ENCODE assay signal across 14 cellular contexts in genomic region chr6:12114055-12114503, GRCh38.
A peak's percentile ranks its signal among the peaks of the same experiment; 100 is the strongest.
DNase-seq lines count a peak whose midpoint lies in the region; ATAC-seq and TF ChIP-seq lines count a peak whose summit lies in the region.
"Had no signal": no experiment of that assay in that cellular context is flagged by ENCODE, and none has a peak within 500 bp of the region (broad histone marks: within the 10 kb centered on the region; RNA-seq: fewer than 3 reads in every experiment).

No MANE protein-coding gene starts in this region.

- H4K20me1 ChIP-seq in Loucy (ENCODE audit: insufficient read depth, low read length, poor library complexity, severe bottlenecking) = no peaks in the 10 kb centered on the region

- CTCF ChIA-PET in naive thymus-derived CD4-positive, alpha-beta T cell (lab: Charles Lee) = interaction anchor here (0.7 kb wide), 1 partner anchor 417 kb away, joined by 3 read pairs; no protein-coding TSS in a partner anchor

- H3K4me1 Mint-ChIP-seq in T-helper 1 cell treated with Interleukin-12 subunit alpha and Interleukin-12 subunit beta and Interleukin-4 antibody, amounts not matched to agents 30 μg/mL and 1 μg/mL, for 36 hours (ENCODE audit: low read depth) = peaks cover 72% of the 10 kb centered on the region
- H3K4me1 Mint-ChIP-seq in naive thymus-derived CD4-positive, alpha-beta T cell = peaks cover 51 to 87% (median 77%) of the 10 kb centered on the region in 7 donors

- no peaks in the 10 kb centered on the region for H3K27me3 Mint-ChIP-seq in T-helper 1 cell treated with Interleukin-12 subunit alpha and Interleukin-12 subunit beta and Interleukin-4 antibody, amounts not matched to agents 30 μg/mL and 1 μg/mL, for 36 hours (ENCODE audit: low read depth)
- no peaks in the 10 kb centered on the region for H3K27me3 Mint-ChIP-seq in naive thymus-derived CD4-positive, alpha-beta T cell
- H3K27me3 Mint-ChIP-seq: effector memory CD8-positive, alpha-beta T cell had no signal

- peaks cover 10% of the 10 kb centered on the region for H3K9me3 Mint-ChIP-seq in T-helper 1 cell treated with Interleukin-12 subunit alpha and Interleukin-12 subunit beta and Interleukin-4 antibody, amounts not matched to agents 30 μg/mL and 1 μg/mL, for 36 hours
- H3K9me3 Mint-ChIP-seq in naive thymus-derived CD4-positive, alpha-beta T cell = peaks cover 4 to 24% (median 12%) of the 10 kb centered on the region in 11 donors
- H3K9me3 Mint-ChIP-seq: effector memory CD8-positive, alpha-beta T cell had no signal

- POLR2A ChIA-PET in naive thymus-derived CD4-positive, alpha-beta T cell (lab: Charles Lee) = interaction anchor here (3.0 kb wide), 1 partner anchor 10 kb away, joined by 10 read pairs; no protein-coding TSS in a partner anchor

- no peak overlapping the region for H3K27ac ChIP-seq in naive thymus-derived CD4-positive, alpha-beta T cell (ENCODE audit: low read depth, low read length)
- H3K27ac ChIP-seq: 22Rv1, gastroesophageal sphincter, thyroid gland had no signal

- intact Hi-C loops in naive thymus-derived CD4-positive, alpha-beta T cell (cut with micrococcal nuclease) = loop anchor here (2.0 to 5.0 kb wide), 2 partner anchors 13 to 33 kb away; no protein-coding TSS in a partner anchor

- peaks cover 9% of the 10 kb centered on the region for H3F3A ChIP-seq in Loucy (ENCODE audit: low read depth)

- H3K36me3 ChIP-seq in Loucy (ENCODE audit: insufficient read depth, low read length) = no peaks in the 10 kb centered on the region
- peaks cover 0 to 6% (median 0%) of the 10 kb centered on the region in 3 experiments for H3K36me3 ChIP-seq in naive thymus-derived CD4-positive, alpha-beta T cell (ENCODE audit: control insufficient read depth in 2 of 3, insufficient read depth in 3 of 3, low read length in 3 of 3)

- peaks cover 57% of the 10 kb centered on the region for H3K4me1 ChIP-seq in Loucy (ENCODE audit: insufficient read depth, low read length, poor library complexity, severe bottlenecking)
- peaks cover 15 to 45% of the 10 kb centered on the region in 2 donors for H3K4me1 ChIP-seq in naive thymus-derived CD4-positive, alpha-beta T cell (ENCODE audit: control insufficient read depth in 2 of 2, insufficient read depth in 2 of 2, low read length in 2 of 2)
- H3K4me1 ChIP-seq: gastroesophageal sphincter, thyroid gland had no signal

- H3K4me2 ChIP-seq in Loucy (ENCODE audit: low read depth, low read length, poor library complexity, severe bottlenecking) = peak overlapping the region; percentile 28

- no peak overlapping the region for H3K9ac ChIP-seq in Loucy (ENCODE audit: low read depth, low read length, poor library complexity, severe bottlenecking)

- no peak overlapping the region for H2AFZ ChIP-seq in Loucy (ENCODE audit: low read length)

- peak overlapping the region; percentile 59 for H3K4me3 Mint-ChIP-seq in T-helper 1 cell treated with Interleukin-12 subunit alpha and Interleukin-12 subunit beta and Interleukin-4 antibody, amounts not matched to agents 30 μg/mL and 1 μg/mL, for 36 hours
- peak overlapping the region; percentile 5 to 65 (median 26) for H3K4me3 Mint-ChIP-seq in naive thymus-derived CD4-positive, alpha-beta T cell
- H3K4me3 Mint-ChIP-seq: effector memory CD8-positive, alpha-beta T cell had no signal

- H3K27ac Mint-ChIP-seq in T-helper 1 cell treated with Interleukin-12 subunit alpha and Interleukin-12 subunit beta and Interleukin-4 antibody, amounts not matched to agents 30 μg/mL and 1 μg/mL, for 36 hours = peak overlapping the region; percentile 65
- peak overlapping the region; percentile 17 to 80 (median 69) for H3K27ac Mint-ChIP-seq in naive thymus-derived CD4-positive, alpha-beta T cell

- 0 out of 2 replicates have a peak, but pooled peaks cover 3% of the 10 kb centered on the region for H3K79me2 ChIP-seq in Loucy (ENCODE audit: insufficient read depth, low read length)

- no peak for ATAC-seq in naive thymus-derived CD4-positive, alpha-beta T cell
- ATAC-seq in HG02571 (IDR thresholded peaks at IDR 0.05; ENCODE audit: unreplicated experiment) = no peak
- ATAC-seq: effector memory CD8-positive, alpha-beta T cell; gastroesophageal sphincter had no signal

- no peaks in the 10 kb centered on the region for H3K9me2 ChIP-seq in Loucy (replicated peaks; ENCODE audit: low read depth, low read length)

- no peak overlapping the region for H3K4me3 ChIP-seq in Loucy (ENCODE audit: low read length, poor library complexity, severe bottlenecking)
- H3K4me3 ChIP-seq in naive thymus-derived CD4-positive, alpha-beta T cell (ENCODE audit: low read length) = no peak overlapping the region
- H3K4me3 ChIP-seq: gastroesophageal sphincter, thyroid gland had no signal

- no peaks in the 10 kb centered on the region for H3K27me3 ChIP-seq in Loucy (ENCODE audit: insufficient read depth, low read length, poor library complexity, severe bottlenecking)
- no peaks in the 10 kb centered on the region for H3K27me3 ChIP-seq in naive thymus-derived CD4-positive, alpha-beta T cell (ENCODE audit: control insufficient read depth in 2 of 2, insufficient read depth in 2 of 2, low read length in 2 of 2)
- H3K27me3 ChIP-seq: gastroesophageal sphincter, thyroid gland had no signal

- DNase-seq in T-helper 1 cell (no peak), GM19240 (ENCODE audit: insufficient read length, low spot score) (peak; percentile 9), NOMO-1 treated with DMSO at 0.1 percent for 48 hours (lab: John Stamatoyannopoulos, UW; ENCODE audit: unreplicated experiment) (no peak), RPMI8226 (no peak)
- DNase-seq in naive thymus-derived CD4-positive, alpha-beta T cell = no peak
- DNase-seq: effector memory CD8-positive, alpha-beta T cell; MM.1S; NCI-H2227 treated with DMSO at 0.1 percent for 48 hours; thyroid gland had no signal

- H3K9me3 ChIP-seq in Loucy (ENCODE audit: insufficient read depth, low read depth, low read length) = no peaks in the 10 kb centered on the region
- peaks cover 0 to 8% (median 0%) of the 10 kb centered on the region in 3 experiments for H3K9me3 ChIP-seq in naive thymus-derived CD4-positive, alpha-beta T cell (ENCODE audit: control insufficient read depth in 2 of 3, low read length in 3 of 3)
- H3K9me3 ChIP-seq: thyroid gland had no signal

- no peak for TF ChIP-seq CTCF in Loucy (conservative IDR thresholded peaks at IDR 0.05; ENCODE audit: low read length)

- H3K36me3 Mint-ChIP-seq in T-helper 1 cell treated with Interleukin-12 subunit alpha and Interleukin-12 subunit beta and Interleukin-4 antibody, amounts not matched to agents 30 μg/mL and 1 μg/mL, for 36 hours (ENCODE audit: low read depth) = peaks cover 50% of the 10 kb centered on the region
- peaks cover 10 to 56% (median 49%) of the 10 kb centered on the region in 5 donors for H3K36me3 Mint-ChIP-seq in naive thymus-derived CD4-positive, alpha-beta T cell
